Comparison of ENCODE assay signal across 8 cellular contexts in the genomic region with DNA sequence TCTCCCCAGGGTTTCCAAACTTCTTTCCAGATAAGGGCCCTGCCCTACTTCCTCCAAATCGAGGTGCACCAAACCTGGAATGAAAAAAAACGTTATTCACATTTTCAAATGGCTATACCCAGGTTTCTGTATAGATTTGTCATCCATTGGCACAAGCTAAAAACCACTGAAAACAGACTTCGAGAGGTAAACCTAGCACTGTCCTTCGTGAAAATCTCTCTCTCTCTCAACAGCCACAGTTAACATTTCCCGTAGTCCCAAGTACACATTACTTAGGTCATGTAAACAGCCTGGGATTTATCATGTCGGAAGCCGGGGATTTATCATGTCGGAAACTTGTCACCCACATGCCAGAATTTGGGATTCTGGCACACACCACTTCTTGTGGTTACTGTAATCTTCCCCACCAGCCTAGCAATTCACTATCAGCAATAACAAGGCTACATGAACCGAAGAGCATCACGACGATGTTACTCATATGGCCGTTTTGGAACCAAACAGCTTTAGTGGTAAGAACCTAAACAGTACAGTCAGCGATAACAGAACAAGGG. TPM values are rescaled to one million over a fixed set of nuclear protein-coding genes. Genes with fewer than 3 reads are reported as not detected.
DNase-seq lines count a peak whose midpoint lies in the region; TF ChIP-seq lines count a peak whose summit lies in the region.

No MANE protein-coding gene starts in this region.

- DNase-seq in BE2C (no peak), cardiac fibroblast (ENCODE audit: low read depth in 2 of 2) (peak; percentile 53 to 85), NCI-H524 treated with DMSO at 0.1 percent for 48 hours (lab: John Stamatoyannopoulos, UW) (no peak), epidermal melanocyte (ENCODE audit: insufficient read length, low spot score) (no peak), GOT3 (lab: John Stamatoyannopoulos, UW) (no peak)
- DNase-seq in Jurkat, Clone E6-1 (ENCODE audit: low read depth, low spot score): no peak
- DNase-seq in central memory CD4-positive, alpha-beta T cell: no peak

- H3K9ac ChIP-seq in mucosa of rectum (ENCODE audit: low read depth in 1 of 2, low read length in 2 of 2): peak overlapping the region; percentile 100

- H3K4me3 ChIP-seq in BE2C (ENCODE audit: low read depth, low read length): peak overlapping the region; percentile 73
- H3K4me3 ChIP-seq in Jurkat, Clone E6-1 (ENCODE audit: low read length): peak overlapping the region; percentile 80
- peak overlapping the region; percentile 99 to 100 for H3K4me3 ChIP-seq in cardiac fibroblast (replicated peaks in 1 of 2; ENCODE audit: low read depth in 2 of 2, low read length in 2 of 2)
- peak overlapping the region; percentile 93 to 99 for H3K4me3 ChIP-seq in mucosa of rectum (ENCODE audit: low read length in 2 of 2)

- H3K27ac ChIP-seq in mucosa of rectum (ENCODE audit: low read depth in 2 of 2, low read length in 2 of 2): peak overlapping the region; percentile 99 to 100

- peaks cover 65% of the 10 kb centered on the region for H3K36me3 ChIP-seq in BE2C
- peaks cover 52 to 55% of the 10 kb centered on the region in 2 donors for H3K36me3 ChIP-seq in mucosa of rectum (ENCODE audit: control insufficient read depth in 2 of 2, insufficient read depth in 2 of 2, low read length in 2 of 2)

- H3K4me1 ChIP-seq in BE2C (no peaks in the 10 kb centered on the region), mucosa of rectum (ENCODE audit: control insufficient read depth in 2 of 2, insufficient read depth in 2 of 2, low read length in 2 of 2) (peaks cover 28 to 31% of the 10 kb centered on the region in 2 donors)

- no peak for TF ChIP-seq CTCF in BE2C (IDR thresholded peaks at IDR 0.05; ENCODE audit: low read depth, low read length)
- no peak for TF ChIP-seq CTCF in cardiac fibroblast (IDR thresholded peaks at IDR 0.05; ENCODE audit: low read depth, low read length)

- no peaks in the 10 kb centered on the region for H3K9me3 ChIP-seq in BE2C
- H3K9me3 ChIP-seq in mucosa of rectum (ENCODE audit: control insufficient read depth in 2 of 2, low read length in 2 of 2): no peaks in the 10 kb centered on the region

- H3K27me3 ChIP-seq in BE2C (no peaks in the 10 kb centered on the region), mucosa of rectum (ENCODE audit: control insufficient read depth in 2 of 2, insufficient read depth in 2 of 2, low read length in 2 of 2) (no peaks in the 10 kb centered on the region)

RNA-seq across cellular contexts. Expression of a gene that starts 1.2 kb away (rescaled TPM):
- 537 TPM for polyA plus RNA-seq in BE2C (2012; ENCODE audit: insufficient read depth, insufficient read length, low read depth)
- polyA plus RNA-seq in Jurkat, Clone E6-1 (2012; ENCODE audit: insufficient read depth, insufficient read length): 723 TPM

RNA-seq across cellular contexts. Expression of a gene that starts 1.9 kb away (rescaled TPM):
- 44.5 TPM for polyA plus RNA-seq in BE2C (2012; ENCODE audit: insufficient read depth, insufficient read length, low read depth)
- polyA plus RNA-seq in Jurkat, Clone E6-1 (2012; ENCODE audit: insufficient read depth, insufficient read length): 53.7 TPM

RNA-seq across cellular contexts. Expression of a gene that starts 8.0 kb away (rescaled TPM):
- polyA plus RNA-seq in BE2C (2012; ENCODE audit: insufficient read depth, insufficient read length, low read depth): 19.5 TPM
- polyA plus RNA-seq in Jurkat, Clone E6-1 (2012; ENCODE audit: insufficient read depth, insufficient read length): 34.8 TPM

RNA-seq across cellular contexts. Expression of a gene that starts 55.9 kb away (rescaled TPM):
- not detected for polyA plus RNA-seq in BE2C (2012; ENCODE audit: insufficient read depth, insufficient read length, low read depth)
- not detected for polyA plus RNA-seq in Jurkat, Clone E6-1 (2012; ENCODE audit: insufficient read depth, insufficient read length)

Comparison
In these comparisons a context has a peak if more than half of its experiments do, and no peak if none do; other contexts are left out.
1. DNase-seq: peak in cardiac fibroblast (2 of 2); none in BE2C (single experiment), Jurkat, Clone E6-1 (single experiment), NCI-H524 treated with DMSO at 0.1 percent for 48 hours (single experiment), central memory CD4-positive, alpha-beta T cell (single experiment), epidermal melanocyte (single experiment) and GOT3 (single experiment).
2. Peak in every context shown above with its lines, with median percentiles within 50 percentile points of each other: H3K4me3 ChIP-seq.